8 cellular contexts compared by ENCODE assay signal in genomic region chr10:75407716-75408511, GRCh38.
A peak's percentile ranks its signal among the peaks of the same experiment; 100 is the strongest.
DNase-seq lines count a peak whose midpoint lies in the region; ATAC-seq and TF ChIP-seq lines count a peak whose summit lies in the region.

No MANE protein-coding gene starts in this region.

- DNase-seq in NCI-H526 (lab: John Stamatoyannopoulos, UW) (peak; percentile 31 to 82), NCI-H526 treated with DMSO at 0.1 percent for 48 hours (lab: John Stamatoyannopoulos, UW) (no peak), astrocyte of the cerebellum (ENCODE audit: low read depth) (no peak), islet precursor cell (peak; percentile 70), T1000 (lab: John Stamatoyannopoulos, UW) (no peak), LoVo (ENCODE audit: low spot score) (no peak)
- DNase-seq in stimulated activated naive CD8-positive, alpha-beta T cell treated with anti-CD3 and anti-CD28 coated beads, Interleukin-15, amount 100 ng/mL, for 72 hours: no peak

- H3K27ac Mint-ChIP-seq in stimulated activated naive CD8-positive, alpha-beta T cell treated with anti-CD3 and anti-CD28 coated beads, Interleukin-15, amount 100 ng/mL, for 72 hours: no peak overlapping the region

- ATAC-seq in stimulated activated naive CD8-positive, alpha-beta T cell treated with anti-CD3 and anti-CD28 coated beads, Interleukin-15, amount 100 ng/mL, for 72 hours: no peak
- ATAC-seq in HG03354 (IDR thresholded peaks at IDR 0.05; ENCODE audit: poor library complexity, severe bottlenecking, unreplicated experiment): no peak

- peak overlapping the region; percentile 68 for H3K4me3 ChIP-seq in astrocyte of the cerebellum (ENCODE audit: low read depth, low read length)

- no peaks in the 10 kb centered on the region for H3K9me3 Mint-ChIP-seq in stimulated activated naive CD8-positive, alpha-beta T cell treated with anti-CD3 and anti-CD28 coated beads, Interleukin-15, amount 100 ng/mL, for 72 hours

- in situ Hi-C loops in astrocyte of the cerebellum (cut with HindIII; ENCODE audit: low sequenced_read_pairs): loop anchor here (10.0 kb wide), 1 partner anchor 627 kb away; no protein-coding TSS in a partner anchor

- peak overlapping the region; percentile 84 to 87 for H3K4me3 Mint-ChIP-seq in stimulated activated naive CD8-positive, alpha-beta T cell treated with anti-CD3 and anti-CD28 coated beads, Interleukin-15, amount 100 ng/mL, for 72 hours

- no peak for TF ChIP-seq CTCF in astrocyte of the cerebellum (IDR thresholded peaks at IDR 0.05; ENCODE audit: low read depth, low read length, missing control alignments)

- peaks cover 34% of the 10 kb centered on the region for H3K4me1 Mint-ChIP-seq in stimulated activated naive CD8-positive, alpha-beta T cell treated with anti-CD3 and anti-CD28 coated beads, Interleukin-15, amount 100 ng/mL, for 72 hours

- peaks cover 92% of the 10 kb centered on the region for H3K27me3 Mint-ChIP-seq in stimulated activated naive CD8-positive, alpha-beta T cell treated with anti-CD3 and anti-CD28 coated beads, Interleukin-15, amount 100 ng/mL, for 72 hours

Comparison
In these comparisons a context has a peak if more than half of its experiments do, and no peak if none do; other contexts are left out.
1. DNase-seq: peak in NCI-H526 (2 of 2) and islet precursor cell (single experiment); none in NCI-H526 treated with DMSO at 0.1 percent for 48 hours (single experiment), astrocyte of the cerebellum (single experiment), stimulated activated naive CD8-positive, alpha-beta T cell treated with anti-CD3 and anti-CD28 coated beads, Interleukin-15, amount 100 ng/mL, for 72 hours (0 of 2), T1000 (single experiment) and LoVo (single experiment).